Comparison of ENCODE assay signal across 8 cellular contexts in the genomic region with DNA sequence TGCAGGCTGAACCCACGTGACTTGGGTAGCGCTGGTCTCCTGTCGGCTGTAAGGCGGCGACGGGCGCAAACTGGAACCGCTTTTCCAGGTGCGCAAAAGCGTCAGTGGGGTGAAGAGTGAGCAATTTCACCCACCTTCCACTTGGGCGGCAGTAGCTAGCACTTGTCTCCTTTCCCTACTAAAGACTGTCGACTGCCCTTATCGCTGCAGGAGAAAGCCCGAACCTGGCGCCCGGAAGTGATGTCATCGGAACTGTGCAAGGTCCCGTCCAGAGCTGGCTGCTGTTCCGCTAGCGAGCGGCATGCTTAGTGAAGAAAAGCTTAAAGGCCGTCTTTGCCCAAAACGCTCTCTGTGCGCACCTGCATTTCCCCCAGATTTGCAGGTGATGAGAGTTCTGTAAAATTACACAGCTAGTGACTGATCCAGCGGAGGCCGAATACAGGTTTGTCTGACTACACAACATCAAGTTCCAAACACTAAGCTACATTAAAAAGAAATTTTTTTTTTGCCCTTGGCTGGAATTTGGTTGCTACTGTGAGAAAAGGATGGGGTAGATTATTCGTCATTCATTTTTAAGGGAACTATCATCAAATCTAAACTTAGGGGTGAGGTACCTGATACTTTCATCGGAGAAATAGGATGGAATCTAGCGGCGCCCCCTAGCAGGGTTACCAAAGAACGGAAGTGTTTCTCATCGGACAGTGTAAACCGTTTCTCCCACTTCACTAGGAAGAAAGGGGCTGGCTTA. TPM values are rescaled to one million over a fixed set of nuclear protein-coding genes. Genes with fewer than 3 reads are reported as not detected.
A peak's percentile ranks its signal among the peaks of the same experiment; 100 is the strongest.
DNase-seq lines count a peak whose midpoint lies in the region; ATAC-seq and TF ChIP-seq lines count a peak whose summit lies in the region.

Gene OSGEPL1, minus strand, starts transcription at position 242 of the 748 bp plus-strand sequence. CDS start 1,152 bp downstream, outside the sequence.

- peak within 1 kb of the TSS; percentile 88 for H3K4me2 ChIP-seq in OCI-LY1 (ENCODE audit: low read length)

- H4K20me1 ChIP-seq in OCI-LY1 (ENCODE audit: insufficient read depth, low read length), result no peaks in the 10 kb centered on the region

- peak within 1 kb of the TSS; percentile 98 for H3K9ac ChIP-seq in OCI-LY1 (ENCODE audit: low read length)

- no peaks in the 10 kb centered on the region for H3K9me2 ChIP-seq in OCI-LY1 (ENCODE audit: low read depth, low read length)

- H3K4me3 ChIP-seq in OCI-LY1 (ENCODE audit: low read depth, low read length, poor library complexity, severe bottlenecking), result peak within 1 kb of the TSS; percentile 80
- H3K4me3 ChIP-seq in epithelial cell of esophagus (ENCODE audit: low read length), result peak within 1 kb of the TSS; percentile 65
- H3K4me3 ChIP-seq in mononuclear cell (ENCODE audit: low read length), result peak within 1 kb of the TSS; percentile 98

- H3F3A ChIP-seq in OCI-LY1 (ENCODE audit: insufficient read depth, low read length), result 0 out of 2 replicates have a peak, but pooled peaks cover 7% of the 10 kb centered on the region

- peaks cover 10% of the 10 kb centered on the region; the same call in 1 of the 2 replicates for H3K36me3 ChIP-seq in OCI-LY1 (ENCODE audit: insufficient read depth, low read length)

- H3K27me3 ChIP-seq in OCI-LY1 (ENCODE audit: insufficient read depth, low read length), result no peaks in the 10 kb centered on the region
- no peaks in the 10 kb centered on the region for H3K27me3 ChIP-seq in mononuclear cell (ENCODE audit: insufficient read depth, low read length)

- peak; percentile 73 for TF ChIP-seq CTCF in OCI-LY1 (IDR thresholded peaks at IDR 0.05; ENCODE audit: low read length)
- TF ChIP-seq CTCF in epithelial cell of esophagus (IDR thresholded peaks at IDR 0.05; ENCODE audit: insufficient read depth, low read depth, low read length, missing control alignments), result peak; percentile 59

- DNase-seq in DMS 273 treated with DMSO at 0.1 percent for 48 hours (lab: John Stamatoyannopoulos, UW) (peak; percentile 94), HuH-7 (ENCODE audit: low spot score) (peak; percentile 65), activated T-cell treated with anti-CD3 and anti-CD28 coated beads for 24 hours (ENCODE audit: low read depth) (peak; percentile 87), epithelial cell of esophagus (ENCODE audit: low read depth) (peak; percentile 96)
- DNase-seq in stimulated activated CD8-positive, alpha-beta memory T cell treated with anti-CD3 and anti-CD28 coated beads, Interleukin-4, amount 100 ng/mL, for 1 hour (ENCODE audit: low read depth in 2 of 2, low spot score in 1 of 2), result peak; percentile 84

- H2AFZ ChIP-seq in OCI-LY1 (ENCODE audit: low read length), result peak within 1 kb of the TSS; percentile 90

- peak; percentile 97 for ATAC-seq in GM21515 (IDR thresholded peaks at IDR 0.05; ENCODE audit: unreplicated experiment)

- H3K9me3 ChIP-seq in OCI-LY1 (ENCODE audit: low read length) (no peaks in the 10 kb centered on the region), mononuclear cell (ENCODE audit: low read depth, low read length) (no peaks in the 10 kb centered on the region)

- H3K79me2 ChIP-seq in OCI-LY1 (ENCODE audit: insufficient read depth, low read length), result no peaks in the 10 kb centered on the region

- peak within 1 kb of the TSS; percentile 97 for H3K27ac ChIP-seq in OCI-LY1 (ENCODE audit: low read depth, low read length, poor library complexity, severe bottlenecking)

- peaks cover 23% of the 10 kb centered on the region for H3K4me1 ChIP-seq in OCI-LY1 (ENCODE audit: insufficient read depth, low read length, severe bottlenecking)
- peaks cover 11% of the 10 kb centered on the region for H3K4me1 ChIP-seq in mononuclear cell (ENCODE audit: insufficient read depth, low read length)

RNA-seq across cellular contexts. Expression of gene OSGEPL1, which starts in this region (rescaled TPM):
- 7.5 TPM for total RNA-seq in mononuclear cell

Comparison
In these comparisons a context has a peak if more than half of its experiments do, and no peak if none do; other contexts are left out.
1. Peak in every context shown above with its lines: DNase-seq, ATAC-seq, H3K4me3 ChIP-seq and H3K27ac ChIP-seq.